In the genomic region with DNA sequence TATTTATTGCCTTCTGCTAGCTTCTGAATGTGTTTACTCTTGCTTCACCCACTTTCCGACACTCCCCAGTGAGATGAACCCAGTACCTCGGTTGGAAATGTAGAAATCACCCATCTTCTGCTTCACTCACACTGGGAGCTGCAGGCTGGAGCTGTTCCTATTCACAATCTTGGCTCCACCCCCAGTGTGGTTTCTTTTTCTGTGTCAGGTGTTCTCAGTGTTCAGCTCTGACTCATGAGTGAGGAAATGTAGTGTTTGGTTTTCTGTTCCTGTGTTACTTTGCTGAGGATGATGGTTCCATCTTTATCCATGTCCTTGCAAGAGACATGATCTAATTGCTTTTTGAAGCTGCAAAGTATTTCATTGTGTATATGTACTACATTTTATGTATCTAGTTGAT, we compare ENCODE assay signal across 7 cellular contexts.
DNase-seq lines count a peak whose midpoint lies in the region; ATAC-seq lines count a peak whose summit lies in the region.
"Not testable (repeated sequence)": the region's sequence is repeated elsewhere in the genome, so short reads cannot be mapped to it uniquely, and the experiment has no call there.

No MANE protein-coding gene starts in this region.

- POLR2A ChIA-PET in activated CD4-positive, alpha-beta T cell treated with anti-CD3 and anti-CD28 coated beads for 36 hours (lab: Charles Lee) = not testable (repeated sequence)

- not testable (repeated sequence) for DNase-seq in activated CD4-positive, alpha-beta T cell treated with anti-CD3 and anti-CD28 coated beads for 36 hours; Right ventricle myocardium superior

- not testable (repeated sequence) for H3K36me3 Mint-ChIP-seq in activated CD4-positive, alpha-beta T cell treated with anti-CD3 and anti-CD28 coated beads for 36 hours (ENCODE audit: low read depth)

- not testable (repeated sequence) for H3K27ac Mint-ChIP-seq in activated CD4-positive, alpha-beta T cell treated with anti-CD3 and anti-CD28 coated beads for 36 hours

- CTCF ChIA-PET in activated CD4-positive, alpha-beta T cell treated with anti-CD3 and anti-CD28 coated beads for 36 hours (lab: Charles Lee) = not testable (repeated sequence)

- H3K4me3 Mint-ChIP-seq in activated CD4-positive, alpha-beta T cell treated with anti-CD3 and anti-CD28 coated beads for 36 hours = not testable (repeated sequence)

- H3K9me3 Mint-ChIP-seq in activated CD4-positive, alpha-beta T cell treated with anti-CD3 and anti-CD28 coated beads for 36 hours (ENCODE audit: low read depth) = not testable (repeated sequence)

- H3K4me1 Mint-ChIP-seq in activated CD4-positive, alpha-beta T cell treated with anti-CD3 and anti-CD28 coated beads for 36 hours = not testable (repeated sequence)

- not testable (repeated sequence) for H3K27me3 Mint-ChIP-seq in activated CD4-positive, alpha-beta T cell treated with anti-CD3 and anti-CD28 coated beads for 36 hours

- peak; percentile 69 for ATAC-seq in GM18498 (IDR thresholded peaks at IDR 0.05; ENCODE audit: unreplicated experiment)
- peak; percentile 89 for ATAC-seq in GM19452 (IDR thresholded peaks at IDR 0.05; ENCODE audit: unreplicated experiment)
- ATAC-seq in GM21737 (IDR thresholded peaks at IDR 0.05; ENCODE audit: unreplicated experiment) = peak; percentile 62
- peak; percentile 47 for ATAC-seq in HG02759 (IDR thresholded peaks at IDR 0.05; ENCODE audit: unreplicated experiment)
- ATAC-seq in HG03460 (IDR thresholded peaks at IDR 0.05; ENCODE audit: unreplicated experiment) = peak; percentile 54
- ATAC-seq in activated CD4-positive, alpha-beta T cell treated with anti-CD3 and anti-CD28 coated beads for 36 hours = peak; percentile 74
- ATAC-seq in Right ventricle myocardium superior (ENCODE audit: poor library complexity) = peak; percentile 57

- intact Hi-C loops in activated CD4-positive, alpha-beta T cell treated with anti-CD3 and anti-CD28 coated beads for 36 hours (cut with DNase I, micrococcal nuclease); Right ventricle myocardium superior (cut with DNase I): not testable (repeated sequence)
